8 cellular contexts compared by ENCODE assay signal in genomic region chr1:15523922-15524282, GRCh38. TPM values are rescaled to one million over a fixed set of nuclear protein-coding genes. Genes with fewer than 3 reads are reported as not detected.
DNase-seq lines count a peak whose midpoint lies in the region; ATAC-seq, FAIRE-seq and TF ChIP-seq lines count a peak whose summit lies in the region.

TSS of gene CASP9 (minus strand) at chr1:15524215. CDS start at chr1:15524200, 15 bp downstream.

- no peak for DNase-seq in GM12892 (ENCODE audit: insufficient read length)
- peak; percentile 52 for DNase-seq in NCI-H2171 (lab: John Stamatoyannopoulos, UW)
- DNase-seq in dermis blood vessel endothelial cell, result no peak
- no peak for DNase-seq in left colon

- no peaks in the 10 kb centered on the region for H3K27me3 ChIP-seq in muscle layer of duodenum (ENCODE audit: low read depth, low read length)

- peaks cover 7 to 29% of the 10 kb centered on the region in 2 donors for H3K4me1 ChIP-seq in muscle layer of duodenum (ENCODE audit: control insufficient read depth in 1 of 2, insufficient read depth in 2 of 2, low read length in 2 of 2)

- TF ChIP-seq POLR2A in GM12892 (IDR thresholded peaks at IDR 0.05; ENCODE audit: low read depth, low read length), result peak; percentile 80

- H3K27ac ChIP-seq in muscle layer of duodenum (ENCODE audit: low read length), result peak within 1 kb of the TSS; percentile 96

- H3K4me3 ChIP-seq in muscle layer of duodenum (ENCODE audit: low read depth in 1 of 2, low read length in 2 of 2), result peak within 1 kb of the TSS; percentile 67 to 91

- intact Hi-C loops in left colon (cut with DNase I, micrococcal nuclease), result no loop called here

- no peaks in the 10 kb centered on the region for H3K36me3 ChIP-seq in muscle layer of duodenum (ENCODE audit: control insufficient read depth in 1 of 2, insufficient read depth in 2 of 2, low read length in 2 of 2)

- FAIRE-seq in GM12892 (lab: Jason Lieb, UNC), result no peak

- ATAC-seq in HG02610 (IDR thresholded peaks at IDR 0.05; ENCODE audit: unreplicated experiment) (no peak), left colon (no peak), HG02840 (IDR thresholded peaks at IDR 0.05; ENCODE audit: low FRiP score, unreplicated experiment) (no peak), HG03442 (IDR thresholded peaks at IDR 0.05; ENCODE audit: unreplicated experiment) (no peak)

- no peaks in the 10 kb centered on the region for H3K9me3 ChIP-seq in muscle layer of duodenum (ENCODE audit: control insufficient read depth in 1 of 2, low read length in 2 of 2)

RNA-seq across cellular contexts. Expression of gene CASP9, which starts in this region (rescaled TPM):
- polyA plus RNA-seq in GM12892 (2012; ENCODE audit: missing spikeins), result 4.3 TPM
- total RNA-seq in dermis blood vessel endothelial cell, result 5.5 and 11.9 TPM in 2 replicates
- 10 to 100 TPM in 1 of 2 donors, 1 to 10 TPM in 1; 9.9 to 16.9 TPM for total RNA-seq in left colon
